In the genomic region with DNA sequence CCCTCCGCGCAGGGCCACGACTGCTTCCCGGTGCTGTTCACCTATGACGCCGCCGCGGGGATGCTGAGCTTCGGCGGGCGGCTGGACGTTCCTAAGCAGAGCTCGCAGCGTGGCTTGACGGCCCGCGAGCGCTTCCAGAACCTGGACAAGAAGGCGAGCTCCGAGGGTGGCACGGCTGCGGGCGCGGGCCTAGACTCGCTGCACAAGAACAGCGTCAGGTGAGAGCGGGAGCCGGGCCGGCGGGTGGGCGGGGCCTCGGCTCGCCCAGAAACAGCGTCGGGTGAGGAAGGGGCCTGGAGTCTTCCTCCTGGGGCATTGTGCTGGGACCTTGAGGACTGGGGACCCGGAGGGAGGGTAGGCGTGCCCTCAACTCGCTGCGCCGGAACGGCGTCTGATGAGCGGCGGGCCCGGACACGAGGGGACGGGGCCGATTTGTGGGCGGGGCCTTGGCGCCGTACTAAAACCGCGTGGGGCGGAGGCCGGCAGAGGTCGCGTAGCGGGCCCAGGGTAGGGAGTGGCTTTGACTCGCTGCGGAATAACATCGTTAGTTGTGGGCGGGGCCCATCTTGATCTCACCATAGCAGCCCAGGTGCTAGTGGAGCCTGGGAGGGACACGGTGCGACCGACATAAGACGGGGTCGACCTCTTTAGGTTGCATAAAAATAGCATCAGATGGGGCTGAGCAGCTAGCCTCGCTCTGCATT, we compare ENCODE assay signal across 8 cellular contexts. TPM values are rescaled to one million over a fixed set of nuclear protein-coding genes. Genes with fewer than 3 reads are reported as not detected.
DNase-seq lines count a peak whose midpoint lies in the region; ATAC-seq and TF ChIP-seq lines count a peak whose summit lies in the region.

No MANE protein-coding gene starts in this region.

- H3K79me2 ChIP-seq in OCI-LY7 (ENCODE audit: insufficient read depth, low read depth, low read length) (no peaks in the 10 kb centered on the region), parathyroid adenoma (no peaks in the 10 kb centered on the region)

- no peak for TF ChIP-seq CTCF in OCI-LY7 (conservative IDR thresholded peaks at IDR 0.05; ENCODE audit: low read length)
- no peak for TF ChIP-seq CTCF in parathyroid adenoma (IDR thresholded peaks at IDR 0.05)
- no peak for TF ChIP-seq CTCF in upper lobe of right lung (IDR thresholded peaks at IDR 0.05)

- H3K9ac ChIP-seq in parathyroid adenoma = peak overlapping the region; percentile 43

- H3K4me3 ChIP-seq in CD8-positive, alpha-beta memory T cell (ENCODE audit: low read length) = peak overlapping the region; percentile 45
- peak overlapping the region; percentile 41 for H3K4me3 ChIP-seq in OCI-LY7 (ENCODE audit: low read depth, low read length, poor library complexity, severe bottlenecking)
- peak overlapping the region; percentile 60 for H3K4me3 ChIP-seq in parathyroid adenoma (ENCODE audit: low read depth, low read length)
- peak overlapping the region; percentile 50 for H3K4me3 ChIP-seq in upper lobe of right lung

- peaks cover 15 to 38% (median 16%) of the 10 kb centered on the region in 3 donors for H3K4me1 Mint-ChIP-seq in CD8-positive, alpha-beta memory T cell

- peak overlapping the region; percentile 57 for H3K4me2 ChIP-seq in OCI-LY7 (ENCODE audit: low read length)
- peak overlapping the region; percentile 91 for H3K4me2 ChIP-seq in parathyroid adenoma (ENCODE audit: low read length)

- peaks cover 0 to 90% (median 7%) of the 10 kb centered on the region in 3 donors for H3K36me3 Mint-ChIP-seq in CD8-positive, alpha-beta memory T cell

- intact Hi-C loops in OCI-LY7 (cut with micrococcal nuclease; ENCODE audit: unreplicated experiment) (no loop called here), Right ventricle myocardium inferior (cut with DNase I) (no loop called here), upper lobe of right lung (cut with DNase I) (no loop called here)

- peak overlapping the region; percentile 89 to 97 (median 92) for H3K27ac Mint-ChIP-seq in CD8-positive, alpha-beta memory T cell

- H3K4me1 ChIP-seq in CD8-positive, alpha-beta memory T cell (ENCODE audit: insufficient read depth, low read length) = peaks cover 15% of the 10 kb centered on the region
- H3K4me1 ChIP-seq in OCI-LY7 (ENCODE audit: insufficient read depth, low read length, poor library complexity, severe bottlenecking) (peaks cover 15% of the 10 kb centered on the region), parathyroid adenoma (peaks cover 5% of the 10 kb centered on the region), upper lobe of right lung (peaks cover 9% of the 10 kb centered on the region)

- peak overlapping the region; percentile 57 for H3K27ac ChIP-seq in CD8-positive, alpha-beta memory T cell (ENCODE audit: low read depth, low read length)
- peak overlapping the region; percentile 1 for H3K27ac ChIP-seq in OCI-LY7 (ENCODE audit: low read depth, low read length, poor library complexity, severe bottlenecking)
- peak overlapping the region; percentile 27 for H3K27ac ChIP-seq in parathyroid adenoma
- peak overlapping the region; percentile 70 for H3K27ac ChIP-seq in upper lobe of right lung

- H2AFZ ChIP-seq in OCI-LY7 (ENCODE audit: low read length) (no peak overlapping the region; the same call in 1 of the 2 replicates), parathyroid adenoma (peak overlapping the region; percentile 97)

- peak overlapping the region; percentile 77 to 94 (median 82) for H3K4me3 Mint-ChIP-seq in CD8-positive, alpha-beta memory T cell

- ATAC-seq in HG03039 (IDR thresholded peaks at IDR 0.05; ENCODE audit: unreplicated experiment) (peak; percentile 51), Right ventricle myocardium inferior (peak; percentile 87), upper lobe of right lung (peak; percentile 85)

- peak; percentile 79 to 90 (median 84) for DNase-seq in CD8-positive, alpha-beta memory T cell
- DNase-seq in OCI-LY7 (ENCODE audit: low spot score) (peak; percentile 66), activated gamma-delta T cell treated with Interleukin-2 at 50 U/mL for 16 hours (peak; percentile 82), Right ventricle myocardium inferior (ENCODE audit: missing footprints) (peak; percentile 90), upper lobe of right lung (peak; percentile 88), COLO829 (ENCODE audit: low spot score) (no peak)

- H3K36me3 ChIP-seq in CD8-positive, alpha-beta memory T cell (ENCODE audit: insufficient read depth, low read length) = peaks cover 77% of the 10 kb centered on the region
- H3K36me3 ChIP-seq in OCI-LY7 (ENCODE audit: insufficient read depth, low read length) (peaks cover 92% of the 10 kb centered on the region), parathyroid adenoma (ENCODE audit: control insufficient read depth, insufficient read depth, low read length) (no peaks in the 10 kb centered on the region), upper lobe of right lung (peaks cover 89% of the 10 kb centered on the region)

- H4K20me1 ChIP-seq in OCI-LY7 (ENCODE audit: insufficient read depth, low read length) = peaks cover 6% of the 10 kb centered on the region; the same call in 1 of the 2 replicates

- BruUV-seq in OCI-LY7 (replicated peaks; lab: Mats Ljungman, UMichigan) = no TSS peak

- H3K27me3 ChIP-seq in CD8-positive, alpha-beta memory T cell (ENCODE audit: insufficient read depth, low read length, poor library complexity, severe bottlenecking) = no peaks in the 10 kb centered on the region
- H3K27me3 ChIP-seq in parathyroid adenoma (ENCODE audit: control insufficient read depth, insufficient read depth, low read length) (no peaks in the 10 kb centered on the region), upper lobe of right lung (no peaks in the 10 kb centered on the region)

- CTCF ChIA-PET in CD8-positive, alpha-beta memory T cell (lab: Charles Lee) = interaction anchor here (0.6 to 2.8 kb wide), 6 partner anchors 10 to 52 kb away, joined by 3 to 13 read pairs (median 6); a partner anchor contains a TSS
- CTCF ChIA-PET in OCI-LY7 (lab: Charles Lee; ENCODE audit: unreplicated experiment) = interaction anchor here (1.1 kb wide), 1 partner anchor 18 kb away, joined by 6 read pairs; no protein-coding TSS in a partner anchor

- no peaks in the 10 kb centered on the region for H3K9me2 ChIP-seq in OCI-LY7 (ENCODE audit: insufficient read depth, low read length)

- no peaks in the 10 kb centered on the region for H3K9me3 Mint-ChIP-seq in CD8-positive, alpha-beta memory T cell

- no peaks in the 10 kb centered on the region for H3K27me3 Mint-ChIP-seq in CD8-positive, alpha-beta memory T cell

- no peaks in the 10 kb centered on the region for H3K9me3 ChIP-seq in CD8-positive, alpha-beta memory T cell (ENCODE audit: low read length)
- H3K9me3 ChIP-seq in OCI-LY7 (ENCODE audit: low read length) = no peaks in the 10 kb centered on the region
- H3K9me3 ChIP-seq in parathyroid adenoma (ENCODE audit: control insufficient read depth, low read length) = no peaks in the 10 kb centered on the region
- H3K9me3 ChIP-seq in upper lobe of right lung = no peaks in the 10 kb centered on the region

- POLR2A ChIA-PET in CD8-positive, alpha-beta memory T cell (lab: Charles Lee) = interaction anchor here (0.5 to 3.4 kb wide), 12 partner anchors 9 to 1495 kb away, joined by 3 to 45 read pairs (median 4); a partner anchor contains a TSS
- POLR2A ChIA-PET in OCI-LY7 (lab: Charles Lee) = interaction anchor here (0.5 to 0.8 kb wide), 2 partner anchors 10 to 130 kb away, joined by 3 read pairs; no protein-coding TSS in a partner anchor

RNA-seq across cellular contexts. Expression of a gene that starts 15.6 kb away (rescaled TPM):
- 100 to 1,000 TPM; 198 to 210 TPM for total RNA-seq in CD8-positive, alpha-beta memory T cell
- polyA plus RNA-seq in CD8-positive, alpha-beta memory T cell = 32.8 TPM
- total RNA-seq in OCI-LY7 (2014; rRNA removed; shearing (Covaris generic)) = 33.7 and 50.0 TPM in 2 replicates
- total RNA-seq in OCI-LY7 (2022) (132 and 135 TPM in 2 replicates), Right ventricle myocardium inferior (107 TPM), upper lobe of right lung (76.4 TPM)

RNA-seq across cellular contexts. Expression of a gene that starts 16.0 kb away (rescaled TPM):
- total RNA-seq in CD8-positive, alpha-beta memory T cell = 100 to 1,000 TPM; 185 to 188 TPM
- polyA plus RNA-seq in CD8-positive, alpha-beta memory T cell = 176 TPM
- total RNA-seq in OCI-LY7 (2014; rRNA removed; shearing (Covaris generic)) = 104 and 118 TPM in 2 replicates
- total RNA-seq in OCI-LY7 (2022) (100 and 114 TPM in 2 replicates), Right ventricle myocardium inferior (38.1 TPM), upper lobe of right lung (72.0 TPM)

RNA-seq across cellular contexts. Expression of a gene that starts 18.3 kb away (rescaled TPM):
- total RNA-seq in CD8-positive, alpha-beta memory T cell = 100 to 1,000 TPM; 238 to 258 TPM
- polyA plus RNA-seq in CD8-positive, alpha-beta memory T cell = 821 TPM
- 174 and 191 TPM in 2 replicates for total RNA-seq in OCI-LY7 (2014; rRNA removed; shearing (Covaris generic))
- total RNA-seq in OCI-LY7 (2022) (168 and 169 TPM in 2 replicates), Right ventricle myocardium inferior (51.1 TPM), upper lobe of right lung (219 TPM)

RNA-seq across cellular contexts. Expression of a gene that starts 45.8 kb away (rescaled TPM):
- 10 to 100 TPM in 1 of 2 experiments, 1 to 10 TPM in 1; 8.4 to 11.4 TPM for total RNA-seq in CD8-positive, alpha-beta memory T cell
- 4.5 TPM for polyA plus RNA-seq in CD8-positive, alpha-beta memory T cell
- total RNA-seq in OCI-LY7 (2014; rRNA removed; shearing (Covaris generic)) = 11.0 and 11.1 TPM in 2 replicates
- total RNA-seq in OCI-LY7 (2022) = 7.6 and 11.3 TPM in 2 replicates
- 3.6 TPM for total RNA-seq in Right ventricle myocardium inferior
- 7.5 TPM for total RNA-seq in upper lobe of right lung

RNA-seq across cellular contexts. Expression of a gene that starts 45.9 kb away (rescaled TPM):
- 10 to 100 TPM; 58.7 to 66.6 TPM for total RNA-seq in CD8-positive, alpha-beta memory T cell
- 22.7 TPM for polyA plus RNA-seq in CD8-positive, alpha-beta memory T cell
- total RNA-seq in OCI-LY7 (2014; rRNA removed; shearing (Covaris generic)) = 75.3 and 84.4 TPM in 2 replicates
- 88.6 and 91.9 TPM in 2 replicates for total RNA-seq in OCI-LY7 (2022)
- 18.9 TPM for total RNA-seq in Right ventricle myocardium inferior
- total RNA-seq in upper lobe of right lung = 26.9 TPM

Comparison
In these comparisons a context has a peak if more than half of its experiments do, and no peak if none do; other contexts are left out.
1. H3K27ac ChIP-seq: peak in every context shown above with its lines; median percentile 70 in upper lobe of right lung; 57 in CD8-positive, alpha-beta memory T cell; 27 in parathyroid adenoma; 1 in OCI-LY7.